Comparison of ENCODE assay signal across 10 cellular contexts in the genomic region with DNA sequence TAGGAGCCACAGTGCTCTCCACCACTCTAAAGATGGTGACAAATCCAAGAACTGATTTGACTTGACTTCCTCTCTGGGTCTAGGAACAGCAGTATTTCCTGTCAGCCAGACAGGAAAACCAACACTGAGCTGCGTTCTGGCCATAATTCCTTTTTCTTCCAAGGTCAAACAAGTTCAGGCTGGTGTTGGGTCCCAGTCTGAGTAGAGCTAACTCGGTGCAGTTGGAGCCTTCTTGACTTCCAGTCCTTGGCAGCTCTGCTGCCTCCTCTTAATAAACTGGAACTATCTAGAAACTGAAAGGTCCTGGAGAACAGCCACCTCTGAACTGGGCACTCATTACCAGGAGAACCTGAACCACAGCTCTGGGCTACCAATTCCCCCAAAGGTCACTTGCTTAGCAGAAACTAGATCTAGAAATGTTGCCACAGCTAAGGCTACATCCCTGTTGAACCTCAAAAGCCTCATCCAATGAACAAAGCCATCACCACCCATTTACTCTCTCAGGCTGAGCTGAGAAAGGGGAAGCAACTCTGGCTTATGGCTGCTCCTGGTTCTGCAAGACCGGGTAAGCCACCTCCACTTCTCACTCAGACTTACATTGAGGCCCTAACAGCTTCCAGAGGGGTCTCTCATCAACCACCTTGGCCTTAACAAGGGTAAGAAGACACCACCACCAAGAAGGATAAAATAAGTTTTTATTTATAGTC. TPM values are rescaled to one million over a fixed set of nuclear protein-coding genes. Genes with fewer than 3 reads are reported as not detected.
DNase-seq lines count a peak whose midpoint lies in the region; ATAC-seq, FAIRE-seq and TF ChIP-seq lines count a peak whose summit lies in the region.
"Had no signal": no experiment of that assay in that cellular context is flagged by ENCODE, and none has a peak within 500 bp of the region (broad histone marks: within the 10 kb centered on the region; RNA-seq: fewer than 3 reads in every experiment).

No MANE protein-coding gene starts in this region.

- FAIRE-seq in GM19239 (lab: Jason Lieb, UNC): peak; percentile 61

- peak overlapping the region in 3 of 4 donors; percentile 69 to 87 (median 82) for H3K27ac ChIP-seq in Peyer's patch
- peak overlapping the region; percentile 76 for H3K27ac ChIP-seq in cardiac muscle cell
- H3K27ac ChIP-seq in psoas muscle: peak overlapping the region; percentile 66

- H3K36me3 ChIP-seq in Peyer's patch (peaks cover 0 to 39% (median 0%) of the 10 kb centered on the region in 3 donors), cardiac muscle cell (peaks cover 4% of the 10 kb centered on the region), psoas muscle (ENCODE audit: insufficient read depth in 1 of 2, low read depth in 1 of 2) (peaks cover 0 to 33% of the 10 kb centered on the region in 2 donors)

- WGBS in psoas muscle, 3 donors: 23 to 32% (median 27%) methylated on average over 3 of the region's 3 CpGs

- H3K27me3 ChIP-seq in Peyer's patch (no peaks in the 10 kb centered on the region), cardiac muscle cell (no peaks in the 10 kb centered on the region), psoas muscle (ENCODE audit: insufficient read depth in 3 of 3, low read length in 2 of 3) (no peaks in the 10 kb centered on the region)

- intact Hi-C loops in psoas muscle (cut with DNase I): no loop called here

- DNase-seq in GM19239 (ENCODE audit: insufficient read length, low spot score) (no peak), Peyer's patch (no peak), cardiac muscle cell (ENCODE audit: low read depth in 1 of 2, low spot score in 1 of 2) (peak in 1 of 2 donors; percentile 25), psoas muscle (no peak), NCI-H2081 treated with DMSO at 0.1 percent for 48 hours (lab: John Stamatoyannopoulos, UW) (no peak), cerebellar cortex (ENCODE audit: low spot score) (no peak)
- DNase-seq: DND-41, HCEC 1CT had no signal

- H3K9me3 ChIP-seq in Peyer's patch (no peaks in the 10 kb centered on the region), cardiac muscle cell (ENCODE audit: low read depth) (no peaks in the 10 kb centered on the region), psoas muscle (no peaks in the 10 kb centered on the region)

- ATAC-seq in psoas muscle: no peak
- ATAC-seq in HG02852 (IDR thresholded peaks at IDR 0.05; ENCODE audit: unreplicated experiment): no peak
- no peak for ATAC-seq in GM18873 (IDR thresholded peaks at IDR 0.05; ENCODE audit: low FRiP score, unreplicated experiment)

- TF ChIP-seq POLR2A in Peyer's patch (IDR thresholded peaks at IDR 0.05): no peak

- TF ChIP-seq CTCF in Peyer's patch (IDR thresholded peaks at IDR 0.05): no peak
- TF ChIP-seq CTCF in cardiac muscle cell (IDR thresholded peaks at IDR 0.05; ENCODE audit: low read depth, low read length): no peak
- TF ChIP-seq CTCF in psoas muscle (IDR thresholded peaks at IDR 0.05): no peak

- H3K4me1 ChIP-seq in Peyer's patch (peaks cover 0 to 52% (median 2%) of the 10 kb centered on the region in 4 donors), cardiac muscle cell (ENCODE audit: low read depth) (peaks cover 23% of the 10 kb centered on the region), psoas muscle (peaks cover 78% of the 10 kb centered on the region)

- H3K4me3 ChIP-seq in Peyer's patch (no peak overlapping the region), cardiac muscle cell (no peak overlapping the region), psoas muscle (no peak overlapping the region)

RNA-seq across cellular contexts. Expression of a gene that starts 27.7 kb away (rescaled TPM):
- total RNA-seq in Peyer's patch: 10 to 100 TPM; 52.8 to 86.8 (median 74.2) TPM
- total RNA-seq in cardiac muscle cell: 32.6 and 36.2 TPM in 2 replicates
- 39.0 and 43.0 TPM in 2 replicates for polyA plus RNA-seq in cardiac muscle cell
- 100 to 1,000 TPM in 1 of 4 donors, 10 to 100 TPM in 3; 44.7 to 115 (median 55.9) TPM for total RNA-seq in psoas muscle
- polyA plus RNA-seq in psoas muscle: 10 to 100 TPM; 44.5 to 83.6 (median 50.6) TPM
